In genomic region chr17:74780443-74781238, GRCh38 we compare ENCODE assay signal across 1 cellular context.
TF ChIP-seq lines count a peak whose summit lies in the region.

No MANE protein-coding gene starts in this region.

TF ChIP-seq in HepG2, 621 proteins besides CTCF, POLR2A, EP300 and RAD21 (continued from another document and continues in another):
- TF ChIP-seq PREB (CRISPR knock-in tag; IDR thresholded peaks at IDR 0.05) (no peak), ZNF160 (CRISPR knock-in tag; IDR thresholded peaks at IDR 0.05) (0 out of 2 replicates have a peak, but pooled peaks have one; percentile 38), ATF1 (CRISPR knock-in tag; IDR thresholded peaks at IDR 0.05) (no peak), DZIP1 (CRISPR knock-in tag; IDR thresholded peaks at IDR 0.05) (no peak), ZNF512 (CRISPR knock-in tag; IDR thresholded peaks at IDR 0.05) (no peak), ZNF7 (CRISPR knock-in tag; IDR thresholded peaks at IDR 0.05) (no peak), NCOA2 (CRISPR knock-in tag; IDR thresholded peaks at IDR 0.05) (0 out of 2 replicates have a peak, but pooled peaks have one; percentile 16), MIER2 (CRISPR knock-in tag; IDR thresholded peaks at IDR 0.05) (no peak), ZNF510 (CRISPR knock-in tag; IDR thresholded peaks at IDR 0.05; ENCODE audit: low read depth) (no peak), ZNF879 (CRISPR knock-in tag; IDR thresholded peaks at IDR 0.05) (no peak), SP2 (CRISPR knock-in tag; IDR thresholded peaks at IDR 0.05) (no peak), GLI4 (CRISPR knock-in tag; IDR thresholded peaks at IDR 0.05; ENCODE audit: borderline replicate concordance) (no peak), ZBTB25 (CRISPR knock-in tag; IDR thresholded peaks at IDR 0.05) (peak; percentile 64; the same call in 1 of the 2 replicates), MNT (IDR thresholded peaks at IDR 0.05) (no peak), ZNF563 (CRISPR knock-in tag; IDR thresholded peaks at IDR 0.05) (no peak), SRSF9 (IDR thresholded peaks at IDR 0.05; ENCODE audit: borderline replicate concordance, insufficient read depth, low read depth, low read length, poor library complexity, severe bottlenecking) (no peak), LRRFIP1 (CRISPR knock-in tag; conservative IDR thresholded peaks at IDR 0.05) (no peak), ZNF275 (CRISPR knock-in tag; IDR thresholded peaks at IDR 0.05; ENCODE audit: borderline replicate concordance) (no peak), NR2C2 (CRISPR knock-in tag; IDR thresholded peaks at IDR 0.05; ENCODE audit: borderline replicate concordance) (no peak; the same call in 1 of the 2 replicates), FOXA3 (CRISPR knock-in tag; IDR thresholded peaks at IDR 0.05) (peak; percentile 58; the same call in 1 of the 2 replicates), ZFP91 (CRISPR knock-in tag; IDR thresholded peaks at IDR 0.05; ENCODE audit: borderline replicate concordance) (no peak), ZNF619 (CRISPR knock-in tag; IDR thresholded peaks at IDR 0.05) (no peak), HNF4G (IDR thresholded peaks at IDR 0.05; ENCODE audit: borderline replicate concordance, low read depth, low read length) (no peak), HNF4G (CRISPR knock-in tag; IDR thresholded peaks at IDR 0.05; ENCODE audit: borderline replicate concordance, low read depth) (no peak), ZNF234 (CRISPR knock-in tag; conservative IDR thresholded peaks at IDR 0.05) (no peak), ZNF44 (CRISPR knock-in tag; IDR thresholded peaks at IDR 0.05) (no peak), MAX (IDR thresholded peaks at IDR 0.05) (no peak), SOX6 (IDR thresholded peaks at IDR 0.05) (no peak), SOX6 (CRISPR knock-in tag; IDR thresholded peaks at IDR 0.05) (0 out of 2 replicates have a peak, but pooled peaks have one; percentile 39), U2AF1 (optimal IDR thresholded peaks at IDR 0.05; ENCODE audit: low read depth, low read length) (no peak), ZNF256 (CRISPR knock-in tag; conservative IDR thresholded peaks at IDR 0.05) (no peak), ZBTB14 (CRISPR knock-in tag; IDR thresholded peaks at IDR 0.05) (no peak), NFYB (CRISPR knock-in tag; IDR thresholded peaks at IDR 0.05) (no peak), TGIF2 (CRISPR knock-in tag; IDR thresholded peaks at IDR 0.05) (no peak), ZBTB10 (CRISPR knock-in tag; IDR thresholded peaks at IDR 0.05; ENCODE audit: borderline replicate concordance) (no peak), ATF2 (CRISPR knock-in tag; IDR thresholded peaks at IDR 0.05) (peak; percentile 46; the same call in 1 of the 2 replicates), MAFF (IDR thresholded peaks at IDR 0.05; ENCODE audit: low read depth, low read length) (no peak), ELF3 (CRISPR knock-in tag; IDR thresholded peaks at IDR 0.05) (peak; percentile 44; the same call in 1 of the 2 replicates), ERF (CRISPR knock-in tag; IDR thresholded peaks at IDR 0.05) (peak; percentile 83; the same call in 1 of the 2 replicates), NCOA5 (CRISPR knock-in tag; IDR thresholded peaks at IDR 0.05) (no peak), ZNF329 (CRISPR knock-in tag; IDR thresholded peaks at IDR 0.05; ENCODE audit: low read depth) (no peak), MAF1 (CRISPR knock-in tag; IDR thresholded peaks at IDR 0.05; ENCODE audit: borderline replicate concordance) (no peak), TCF7L2 (IDR thresholded peaks at IDR 0.05; ENCODE audit: low read depth, low read length) (no peak), ZNF496 (CRISPR knock-in tag; IDR thresholded peaks at IDR 0.05; ENCODE audit: insufficient replicate concordance) (no peak), RFX3 (CRISPR knock-in tag; IDR thresholded peaks at IDR 0.05) (no peak)
